Comparison of ENCODE assay signal across 7 cellular contexts in genomic region chr11:119030029-119030328, GRCh38. TPM values are rescaled to one million over a fixed set of nuclear protein-coding genes. Genes with fewer than 3 reads are reported as not detected.
DNase-seq lines count a peak whose midpoint lies in the region; ATAC-seq and TF ChIP-seq lines count a peak whose summit lies in the region.

No MANE protein-coding gene starts in this region.

- no peaks in the 10 kb centered on the region for H3K36me3 Mint-ChIP-seq in activated naive CD8-positive, alpha-beta T cell

- H3K9me3 Mint-ChIP-seq in activated naive CD8-positive, alpha-beta T cell (ENCODE audit: low read depth) = no peaks in the 10 kb centered on the region

- H3K4me1 Mint-ChIP-seq in activated naive CD8-positive, alpha-beta T cell (ENCODE audit: low read depth) = peaks cover 14% of the 10 kb centered on the region

- peak overlapping the region; percentile 78 for H3K4me3 Mint-ChIP-seq in activated naive CD8-positive, alpha-beta T cell

- peak overlapping the region; percentile 94 for H3K4me3 ChIP-seq in thoracic aorta

- peaks cover 4% of the 10 kb centered on the region for H3K36me3 ChIP-seq in thoracic aorta

- H3K27ac ChIP-seq in thoracic aorta = peak overlapping the region; percentile 58 to 73

- no peaks in the 10 kb centered on the region for H3K9me3 ChIP-seq in thoracic aorta

- DNase-seq in left lobe of liver (ENCODE audit: low spot score) (peak; percentile 58), thoracic aorta (ENCODE audit: low spot score) (no peak), GM20000 (ENCODE audit: low spot score) (no peak), NCI-H345 (lab: John Stamatoyannopoulos, UW) (no peak)

- TF ChIP-seq CTCF in thoracic aorta (IDR thresholded peaks at IDR 0.05) (no peak), GM20000 (IDR thresholded peaks at IDR 0.05; ENCODE audit: extremely low read depth, missing control alignments) (no peak)

- H3K4me1 ChIP-seq in thoracic aorta (ENCODE audit: control insufficient read depth in 1 of 2, low read depth in 2 of 2) = peaks cover 8 to 26% of the 10 kb centered on the region in 2 donors

- H3K27ac Mint-ChIP-seq in activated naive CD8-positive, alpha-beta T cell = peak overlapping the region; percentile 89

- peak; percentile 17 for ATAC-seq in GM19397 (IDR thresholded peaks at IDR 0.05; ENCODE audit: unreplicated experiment)
- ATAC-seq in HG03064 (IDR thresholded peaks at IDR 0.05; ENCODE audit: low read depth, unreplicated experiment) = peak; percentile 16
- no peak for ATAC-seq in left lobe of liver
- ATAC-seq in thoracic aorta (ENCODE audit: insufficient number of reproducible peaks, low FRiP score, low read depth) = no peak

- H3K27me3 ChIP-seq in thoracic aorta (replicated peaks; ENCODE audit: insufficient read depth) = no peaks in the 10 kb centered on the region

- H3K27me3 Mint-ChIP-seq in activated naive CD8-positive, alpha-beta T cell = no peaks in the 10 kb centered on the region

RNA-seq across cellular contexts. Expression of gene SLC37A4, which starts 0.7 kb away (rescaled TPM):
- total RNA-seq in left lobe of liver (155 TPM), thoracic aorta (10 to 100 TPM; 12.5 to 15.0 TPM)

RNA-seq across cellular contexts. Expression of gene TRAPPC4, which starts 11.4 kb away (rescaled TPM):
- total RNA-seq in left lobe of liver = 18.0 TPM
- 10 to 100 TPM; 58.2 to 63.0 TPM for total RNA-seq in thoracic aorta

RNA-seq across cellular contexts. Expression of gene RPS25, which starts 11.8 kb away (rescaled TPM):
- 307 TPM for total RNA-seq in left lobe of liver
- total RNA-seq in thoracic aorta = 100 to 1,000 TPM; 672 to 840 TPM

RNA-seq across cellular contexts. Expression of gene HYOU1, which starts 27.0 kb away (rescaled TPM):
- 205 TPM for total RNA-seq in left lobe of liver
- total RNA-seq in thoracic aorta = 100 to 1,000 TPM in 1 of 2 donors, 10 to 100 TPM in 1; 94.1 to 140 TPM

RNA-seq across cellular contexts. Expression of gene CENATAC, which starts 32.0 kb away (rescaled TPM):
- total RNA-seq in left lobe of liver = 14.7 TPM
- 100 to 1,000 TPM in 1 of 2 donors, 10 to 100 TPM in 1; 63.5 to 128 TPM for total RNA-seq in thoracic aorta

Comparison
In these comparisons a context has a peak if more than half of its experiments do, and no peak if none do; other contexts are left out.
1. ATAC-seq: peak in GM19397 (single experiment) and HG03064 (single experiment); none in left lobe of liver (single experiment) and thoracic aorta (single experiment).